8 cellular contexts compared by ENCODE assay signal in genomic region chr11:77073328-77074001, GRCh38. TPM values are rescaled to one million over a fixed set of nuclear protein-coding genes. Genes with fewer than 3 reads are reported as not detected.
DNase-seq lines count a peak whose midpoint lies in the region; ATAC-seq and TF ChIP-seq lines count a peak whose summit lies in the region.

No MANE protein-coding gene starts in this region.

- peak overlapping the region; percentile 33 to 49 for H3K4ac ChIP-seq in mesenchymal stem cell (ENCODE audit: low read depth in 1 of 2, low read length in 2 of 2)

- H4K91ac ChIP-seq in mesenchymal stem cell (ENCODE audit: low read length), result peak overlapping the region; percentile 79

- CTCF ChIA-PET in PC-9 (lab: Charles Lee), result interaction anchor here (0.6 to 1.7 kb wide), 8 partner anchors 9 to 274 kb away, joined by 3 to 17 read pairs (median 4); no protein-coding TSS in a partner anchor

- no peak overlapping the region for H3K23ac ChIP-seq in mesenchymal stem cell (ENCODE audit: low read length in 2 of 2)

- H3K4me1 ChIP-seq in PC-9 (replicated peaks; ENCODE audit: insufficient read depth) (peaks cover 50% of the 10 kb centered on the region), duodenal mucosa (ENCODE audit: control insufficient read depth in 1 of 2, insufficient read depth in 2 of 2, low read length in 2 of 2) (peaks cover 65 to 75% of the 10 kb centered on the region in 2 donors), mesenchymal stem cell (ENCODE audit: control insufficient read depth, insufficient read depth, low read depth, low read length) (peaks cover 26% of the 10 kb centered on the region), tibial nerve (peaks cover 7 to 74% (median 46%) of the 10 kb centered on the region in 4 donors)

- TF ChIP-seq POLR2A in tibial nerve (IDR thresholded peaks at IDR 0.05), result peak in 1 of 2 donors; percentile 30

- H3K9me3 ChIP-seq in PC-9 (ENCODE audit: insufficient read depth, low read depth), result peaks cover 4% of the 10 kb centered on the region; the same call in 1 of the 2 replicates
- H3K9me3 ChIP-seq in duodenal mucosa (ENCODE audit: control insufficient read depth in 1 of 2, low read length in 2 of 2), result no peaks in the 10 kb centered on the region
- peaks cover 5% of the 10 kb centered on the region for H3K9me3 ChIP-seq in mesenchymal stem cell (ENCODE audit: control insufficient read depth, low read length)
- peaks cover 0 to 3% (median 0%) of the 10 kb centered on the region in 4 donors for H3K9me3 ChIP-seq in tibial nerve

- H3K27me3 ChIP-seq in PC-9 (ENCODE audit: insufficient read depth, low read depth) (no peaks in the 10 kb centered on the region), duodenal mucosa (ENCODE audit: control insufficient read depth in 1 of 2, insufficient read depth in 2 of 2, low read length in 2 of 2) (no peaks in the 10 kb centered on the region), mesenchymal stem cell (ENCODE audit: control insufficient read depth in 1 of 2, insufficient read depth in 1 of 2, low read length in 2 of 2) (no peaks in the 10 kb centered on the region), tibial nerve (no peaks in the 10 kb centered on the region)

- intact Hi-C loops in PC-9 (cut with micrococcal nuclease; ENCODE audit: unreplicated experiment), result loop anchor here (1.0 kb wide), 2 partner anchors 15 to 26 kb away; no protein-coding TSS in a partner anchor

- no peak for ATAC-seq in HG03025 (IDR thresholded peaks at IDR 0.05; ENCODE audit: low FRiP score, unreplicated experiment)
- ATAC-seq in GM21723 (IDR thresholded peaks at IDR 0.05; ENCODE audit: unreplicated experiment), result no peak

- peak overlapping the region; percentile 0 to 50 for H2BK12ac ChIP-seq in mesenchymal stem cell (ENCODE audit: low read length in 2 of 2)

- H3K4me3 ChIP-seq in PC-9, result no peak overlapping the region
- peak overlapping the region in 1 of 2 donors; percentile 12 for H3K4me3 ChIP-seq in duodenal mucosa (ENCODE audit: low read depth in 1 of 2, low read length in 2 of 2)
- peak overlapping the region in 1 of 2 experiments; percentile 63 for H3K4me3 ChIP-seq in mesenchymal stem cell (ENCODE audit: insufficient read depth in 1 of 2, low read depth in 1 of 2, low read length in 2 of 2)
- H3K4me3 ChIP-seq in tibial nerve, result no peak overlapping the region

- H3F3A ChIP-seq in PC-9 (ENCODE audit: insufficient read depth, low read depth), result peaks cover 21% of the 10 kb centered on the region; the same call in 1 of the 2 replicates

- DNase-seq in DMS 273 (lab: John Stamatoyannopoulos, UW; ENCODE audit: unreplicated experiment) (peak; percentile 76), PC-9 (peak; percentile 75 to 83), mesenchymal stem cell (peak; percentile 98), tibial nerve (ENCODE audit: low spot score in 2 of 2) (peak; percentile 85 to 89), COLO829 (ENCODE audit: low spot score) (no peak)

- peak overlapping the region in 1 of 2 experiments; percentile 37 for H3K14ac ChIP-seq in mesenchymal stem cell (ENCODE audit: low read length in 2 of 2)

- no peak; the same call in 1 of the 2 replicates for TF ChIP-seq CTCF in PC-9 (conservative IDR thresholded peaks at IDR 0.05)
- TF ChIP-seq CTCF in tibial nerve (IDR thresholded peaks at IDR 0.05), result peak; percentile 40 to 75 (median 59)

- POLR2A ChIA-PET in PC-9 (lab: Charles Lee; ENCODE audit: unreplicated experiment), result no interaction called here

- peak overlapping the region; percentile 62 for H3K4me2 ChIP-seq in PC-9
- H3K4me2 ChIP-seq in mesenchymal stem cell (ENCODE audit: low read length, poor library complexity, severe bottlenecking), result no peak overlapping the region

- H2AFZ ChIP-seq in PC-9 (no peak overlapping the region; the same call in 1 of the 2 replicates), mesenchymal stem cell (ENCODE audit: low read depth, low read length) (no peak overlapping the region)

- H2AK5ac ChIP-seq in mesenchymal stem cell (ENCODE audit: low read length, severe bottlenecking), result no peak overlapping the region

- H3K9ac ChIP-seq in duodenal mucosa (ENCODE audit: low read depth in 1 of 2, low read length in 2 of 2) (peak overlapping the region; percentile 4 to 59), mesenchymal stem cell (ENCODE audit: low read length) (peak overlapping the region; percentile 89)

- WGBS in mesenchymal stem cell, result 15% methylated on average over 8 of the region's 11 CpGs
- WGBS in tibial nerve, 2 donors, result 21 to 33% methylated on average over 11 of the region's 11 CpGs

- H2BK15ac ChIP-seq in mesenchymal stem cell (ENCODE audit: low read depth, poor library complexity, severe bottlenecking), result peak overlapping the region; percentile 62

- H2BK5ac ChIP-seq in mesenchymal stem cell (ENCODE audit: low read depth, low read length, poor library complexity, severe bottlenecking), result no peak overlapping the region

- H3K79me1 ChIP-seq in mesenchymal stem cell (replicated peaks; ENCODE audit: low read length, poor library complexity, severe bottlenecking), result peaks cover 32% of the 10 kb centered on the region

- no peaks in the 10 kb centered on the region for H4K20me1 ChIP-seq in PC-9 (ENCODE audit: insufficient read depth)

- H3K9me2 ChIP-seq in PC-9 (ENCODE audit: insufficient read depth), result no peaks in the 10 kb centered on the region

- peak in 1 of 2 donors; percentile 80 for TF ChIP-seq EP300 in tibial nerve (IDR thresholded peaks at IDR 0.05)

- H4K8ac ChIP-seq in mesenchymal stem cell (ENCODE audit: low read length), result peak overlapping the region; percentile 93

- H3K36me3 ChIP-seq in PC-9 (ENCODE audit: low read depth), result no peaks in the 10 kb centered on the region
- peaks cover 0 to 3% of the 10 kb centered on the region in 2 donors for H3K36me3 ChIP-seq in duodenal mucosa (ENCODE audit: control insufficient read depth in 1 of 2, insufficient read depth in 2 of 2, low read length in 2 of 2)
- H3K36me3 ChIP-seq in mesenchymal stem cell (ENCODE audit: control insufficient read depth in 1 of 2, insufficient read depth in 2 of 2, low read depth in 1 of 2, low read length in 2 of 2), result no peaks in the 10 kb centered on the region
- no peaks in the 10 kb centered on the region for H3K36me3 ChIP-seq in tibial nerve

- H3K18ac ChIP-seq in mesenchymal stem cell (ENCODE audit: low read depth in 1 of 2, low read length in 2 of 2), result peak overlapping the region; percentile 87 to 97

- H3K79me2 ChIP-seq in PC-9 (ENCODE audit: low read depth), result no peaks in the 10 kb centered on the region

- BruUV-seq in PC-9 (replicated peaks; lab: Mats Ljungman, UMichigan), result no TSS peak

- H2BK120ac ChIP-seq in mesenchymal stem cell (ENCODE audit: low read depth, low read length), result peak overlapping the region; percentile 50

- H3K27ac ChIP-seq in PC-9, result peak overlapping the region; percentile 31
- peak overlapping the region; percentile 89 for H3K27ac ChIP-seq in duodenal mucosa (ENCODE audit: low read depth, low read length)
- peak overlapping the region; percentile 84 for H3K27ac ChIP-seq in mesenchymal stem cell (ENCODE audit: low read length, poor library complexity, severe bottlenecking)
- peak overlapping the region; percentile 79 to 97 (median 86) for H3K27ac ChIP-seq in tibial nerve

RNA-seq across cellular contexts. Expression of gene CAPN5, which starts 6.7 kb away (rescaled TPM):
- 9.9 and 10.5 TPM in 2 replicates for total RNA-seq in PC-9 (2021)
- polyA plus RNA-seq in mesenchymal stem cell (2013, experiment 1 of 2), result 26.0 TPM
- polyA plus RNA-seq in mesenchymal stem cell (2013, experiment 2 of 2), result 25.0 TPM
- 10 to 100 TPM; 15.9 to 24.5 (median 19.8) TPM for total RNA-seq in tibial nerve

RNA-seq across cellular contexts. Expression of gene OMP, which starts 29.2 kb away (rescaled TPM):
- 1.4 TPM in 1 of 2 replicates, not detected in the other for total RNA-seq in PC-9 (2021)
- 0.19 TPM for polyA plus RNA-seq in mesenchymal stem cell (2013, experiment 1 of 2)
- polyA plus RNA-seq in mesenchymal stem cell (2013, experiment 2 of 2), result not detected
- 1 to 10 TPM in 1 of 4 donors, not detected in 3; 9.9 TPM for total RNA-seq in tibial nerve

RNA-seq across cellular contexts. Expression of gene B3GNT6, which starts 39.3 kb away (rescaled TPM):
- total RNA-seq in PC-9 (2021) (not detected in 2 replicates), tibial nerve (not detected)
- not detected for polyA plus RNA-seq in mesenchymal stem cell (2013, experiment 1 of 2)
- not detected for polyA plus RNA-seq in mesenchymal stem cell (2013, experiment 2 of 2)

RNA-seq across cellular contexts. Expression of gene MYO7A, which starts 54.6 kb away (rescaled TPM):
- total RNA-seq in PC-9 (2021) (2.4 and 3.5 TPM in 2 replicates), tibial nerve (10 to 100 TPM; 12.6 to 45.0 (median 24.4) TPM)
- polyA plus RNA-seq in mesenchymal stem cell (2013, experiment 1 of 2), result 0.04 TPM
- 0.03 TPM for polyA plus RNA-seq in mesenchymal stem cell (2013, experiment 2 of 2)

Comparison
In these comparisons a context has a peak if more than half of its experiments do, and no peak if none do; other contexts are left out.
1. H3K27ac ChIP-seq: peak in every context shown above with its lines; median percentile 89 in duodenal mucosa; 86 in tibial nerve; 84 in mesenchymal stem cell; 31 in PC-9.